Comparison of ENCODE assay signal across 21 cellular contexts in the genomic region with DNA sequence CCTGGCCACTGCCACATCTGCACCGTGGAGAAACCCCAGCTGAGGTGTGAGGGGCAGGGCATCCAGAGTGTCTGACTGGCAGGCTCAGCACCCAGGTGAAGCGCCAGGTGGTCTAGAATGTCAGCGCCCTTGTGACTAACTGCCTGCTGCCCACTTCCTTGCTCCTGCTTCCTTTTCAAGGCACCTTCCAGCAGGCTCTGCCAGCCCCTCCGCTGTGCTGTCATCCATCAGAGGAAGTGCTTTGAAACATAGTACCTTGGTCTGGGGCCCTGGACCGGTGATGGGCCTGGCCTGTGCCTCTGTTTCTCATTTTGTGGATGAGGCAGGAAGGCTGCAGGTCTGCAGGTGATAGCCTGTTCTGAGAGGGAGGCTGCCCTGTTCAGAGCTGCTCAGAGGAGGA. TPM values are rescaled to one million over a fixed set of nuclear protein-coding genes. Genes with fewer than 3 reads are reported as not detected.
DNase-seq lines count a peak whose midpoint lies in the region; ATAC-seq, FAIRE-seq and TF ChIP-seq lines count a peak whose summit lies in the region.
"Had no signal": no experiment of that assay in that cellular context is flagged by ENCODE, and none has a peak within 500 bp of the region (broad histone marks: within the 10 kb centered on the region; RNA-seq: fewer than 3 reads in every experiment).

No MANE protein-coding gene starts in this region.

- POLR2A ChIA-PET in endothelial cell of umbilical vein (lab: Charles Lee): interaction anchor here (0.6 kb wide), 1 partner anchor 22 kb away, joined by 3 read pairs; no protein-coding TSS in a partner anchor

- peak overlapping the region; percentile 31 for H3K4me3 ChIP-seq in Jurkat, Clone E6-1 (ENCODE audit: low read length)
- H3K4me3 ChIP-seq in endothelial cell of umbilical vein (replicated peaks in 1 of 3; ENCODE audit: insufficient read depth in 1 of 3, low read depth in 1 of 3, low read length in 3 of 3): no peak overlapping the region
- no peak overlapping the region for H3K4me3 ChIP-seq in skeletal muscle tissue (ENCODE audit: low read length in 3 of 3)
- H3K4me3 ChIP-seq: adrenal gland, SJSA1 had no signal

- peak; percentile 58 for DNase-seq in activated CD8-positive, alpha-beta memory T cell treated with anti-CD3 and anti-CD28 coated beads, Interleukin-2, amount 10 ng/mL, durations not matched to agents 7 days and 5 days
- no peak for DNase-seq in activated CD8-positive, alpha-beta memory T cell treated with anti-CD3 and anti-CD28 coated beads for 24 hours
- DNase-seq in Jurkat, Clone E6-1 (ENCODE audit: low read depth, low spot score): peak; percentile 80
- no peak for DNase-seq in endothelial cell of umbilical vein (ENCODE audit: low read depth, low spot score)
- DNase-seq in AML-193 (lab: John Stamatoyannopoulos, UW): no peak
- no peak for DNase-seq in stimulated activated naive CD4-positive, alpha-beta T cell (lab: John Stamatoyannopoulos, UW)
- DNase-seq: ACHN; activated CD4-positive, alpha-beta T cell treated with anti-CD3 and anti-CD28 coated beads, Interleukin-2, amount 50 U/mL, for 1 hour; activated T-cell treated with anti-CD3 and anti-CD28 coated beads, Interleukin-2, amount 50 U/mL, for 4 hours; adrenal gland; cerebellar nuclear complex; foreskin melanocyte; GF-D8; mammary epithelial cell; natural killer cell; NCI-H446; stimulated activated CD4-positive, alpha-beta T cell treated with anti-CD3 and anti-CD28 coated beads, Interleukin-15, amount 100 ng/mL, for 24 hours had no signal

- peaks cover 0 to 5% of the 10 kb centered on the region in 2 experiments for H3K36me3 ChIP-seq in endothelial cell of umbilical vein (ENCODE audit: control insufficient read depth in 2 of 2, extremely low read depth in 1 of 2, insufficient read depth in 2 of 2, low read length in 2 of 2)
- no peaks in the 10 kb centered on the region for H3K36me3 ChIP-seq in skeletal muscle tissue (ENCODE audit: control insufficient read depth in 3 of 3, insufficient read depth in 3 of 3, low read length in 3 of 3)
- H3K36me3 ChIP-seq: adrenal gland, SJSA1 had no signal

- H3K9ac ChIP-seq in endothelial cell of umbilical vein (replicated peaks; ENCODE audit: extremely low read depth, insufficient read depth, low read length) (no peak overlapping the region), skeletal muscle tissue (ENCODE audit: low read depth in 1 of 3, low read length in 3 of 3) (no peak overlapping the region)

- H3K4me2 ChIP-seq in endothelial cell of umbilical vein (ENCODE audit: insufficient read depth, low read length): no peak overlapping the region

- TF ChIP-seq CTCF in endothelial cell of umbilical vein (IDR thresholded peaks at IDR 0.05; ENCODE audit: extremely low read depth in 1 of 2, insufficient read depth in 1 of 2, low read depth in 1 of 2, low read length in 2 of 2): no peak

- no peaks in the 10 kb centered on the region for H3K36me3 Mint-ChIP-seq in activated CD8-positive, alpha-beta memory T cell treated with anti-CD3 and anti-CD28 coated beads, Interleukin-2, amount 10 ng/mL, durations not matched to agents 7 days and 5 days
- H3K36me3 Mint-ChIP-seq: natural killer cell had no signal

- H3K27ac ChIP-seq in endothelial cell of umbilical vein (ENCODE audit: insufficient read depth, low read depth, low read length) (no peak overlapping the region), skeletal muscle tissue (ENCODE audit: low read depth, low read length) (peak overlapping the region; percentile 25)
- H3K27ac ChIP-seq: SJSA1 had no signal

- dilution Hi-C loops in endothelial cell of umbilical vein (cut with MboI; ENCODE audit: extremely low pct_ligation_motif_present, low sequenced_read_pairs): no loop called here

- H3K9me3 Mint-ChIP-seq in activated CD8-positive, alpha-beta memory T cell treated with anti-CD3 and anti-CD28 coated beads, Interleukin-2, amount 10 ng/mL, durations not matched to agents 7 days and 5 days (ENCODE audit: low read depth): no peaks in the 10 kb centered on the region
- H3K9me3 Mint-ChIP-seq: activated T-cell treated with anti-CD3 and anti-CD28 coated beads, Interleukin-2, amount 50 U/mL, for 4 hours; natural killer cell had no signal

- H4K20me1 ChIP-seq in endothelial cell of umbilical vein (replicated peaks; ENCODE audit: control insufficient read depth, extremely low read depth, insufficient read depth, low read length): no peaks in the 10 kb centered on the region

- peak; percentile 55 for FAIRE-seq in endothelial cell of umbilical vein (lab: Jason Lieb, UNC)

- peak overlapping the region; percentile 58 for H3K27ac Mint-ChIP-seq in activated CD8-positive, alpha-beta memory T cell treated with anti-CD3 and anti-CD28 coated beads, Interleukin-2, amount 10 ng/mL, durations not matched to agents 7 days and 5 days
- H3K27ac Mint-ChIP-seq: natural killer cell had no signal

- CTCF ChIA-PET in activated CD8-positive, alpha-beta memory T cell treated with anti-CD3 and anti-CD28 coated beads, Interleukin-2, amount 10 ng/mL, durations not matched to agents 7 days and 5 days (lab: Charles Lee): interaction anchor here (0.8 to 2.1 kb wide), 2 partner anchors 18 to 83 kb away, joined by 4 to 9 read pairs; no protein-coding TSS in a partner anchor
- CTCF ChIA-PET in endothelial cell of umbilical vein (lab: Charles Lee): interaction anchor here (0.8 to 1.5 kb wide), 4 partner anchors 10 to 75 kb away, joined by 3 to 6 read pairs (median 4); no protein-coding TSS in a partner anchor

- no peak overlapping the region for H3K4me3 Mint-ChIP-seq in activated CD8-positive, alpha-beta memory T cell treated with anti-CD3 and anti-CD28 coated beads, Interleukin-2, amount 10 ng/mL, durations not matched to agents 7 days and 5 days
- H3K4me3 Mint-ChIP-seq: activated T-cell treated with anti-CD3 and anti-CD28 coated beads, Interleukin-2, amount 50 U/mL, for 4 hours; natural killer cell had no signal

- H2AFZ ChIP-seq in endothelial cell of umbilical vein (ENCODE audit: low read depth, low read length): no peak overlapping the region

- H3K27me3 ChIP-seq in endothelial cell of umbilical vein (ENCODE audit: control insufficient read depth in 2 of 2, insufficient read depth in 2 of 2, low read length in 2 of 2) (no peaks in the 10 kb centered on the region), skeletal muscle tissue (ENCODE audit: control insufficient read depth in 3 of 3, insufficient read depth in 3 of 3, low read length in 3 of 3) (peaks cover 52 to 61% (median 53%) of the 10 kb centered on the region in 3 donors)

- ATAC-seq in activated CD8-positive, alpha-beta memory T cell treated with anti-CD3 and anti-CD28 coated beads, Interleukin-2, amount 10 ng/mL, durations not matched to agents 7 days and 5 days: peak; percentile 43
- no peak for ATAC-seq in HG02571 (IDR thresholded peaks at IDR 0.05; ENCODE audit: unreplicated experiment)
- ATAC-seq: natural killer cell had no signal

- H3K9me3 ChIP-seq in endothelial cell of umbilical vein (replicated peaks; ENCODE audit: control insufficient read depth, insufficient read depth, low read length): no peaks in the 10 kb centered on the region
- H3K9me3 ChIP-seq in skeletal muscle tissue (ENCODE audit: control insufficient read depth in 3 of 3, low read length in 3 of 3): no peaks in the 10 kb centered on the region
- H3K9me3 ChIP-seq: adrenal gland, SJSA1 had no signal

- H3K4me1 ChIP-seq in endothelial cell of umbilical vein (ENCODE audit: control insufficient read depth, extremely low read depth, insufficient read depth, low read length) (peaks cover 40% of the 10 kb centered on the region), skeletal muscle tissue (ENCODE audit: control insufficient read depth in 3 of 3, insufficient read depth in 3 of 3, low read length in 3 of 3) (peaks cover 38 to 62% (median 57%) of the 10 kb centered on the region in 3 donors)

- peaks cover 8% of the 10 kb centered on the region for H3K79me2 ChIP-seq in endothelial cell of umbilical vein (ENCODE audit: control insufficient read depth, insufficient read depth, low read length)

- no peak for TF ChIP-seq POLR2A in endothelial cell of umbilical vein (IDR thresholded peaks at IDR 0.05; ENCODE audit: low read depth, low read length)

- intact Hi-C loops in endothelial cell of umbilical vein (cut with micrococcal nuclease): loop anchor here (2.0 kb wide), 1 partner anchor 15 kb away; no protein-coding TSS in a partner anchor

- H3K27me3 Mint-ChIP-seq in activated CD8-positive, alpha-beta memory T cell treated with anti-CD3 and anti-CD28 coated beads, Interleukin-2, amount 10 ng/mL, durations not matched to agents 7 days and 5 days: peaks cover 32% of the 10 kb centered on the region

- peaks cover 64% of the 10 kb centered on the region for H3K4me1 Mint-ChIP-seq in activated CD8-positive, alpha-beta memory T cell treated with anti-CD3 and anti-CD28 coated beads, Interleukin-2, amount 10 ng/mL, durations not matched to agents 7 days and 5 days

- H3K9me1 ChIP-seq in endothelial cell of umbilical vein (replicated peaks; ENCODE audit: control insufficient read depth, extremely low read depth, insufficient read depth, low read length): no peaks in the 10 kb centered on the region

- no TSS peak for BruUV-seq in endothelial cell of umbilical vein (replicated peaks; lab: Mats Ljungman, UMichigan)

RNA-seq across cellular contexts. Expression of gene SPNS2, which starts 5.5 kb away (rescaled TPM):
- 1 to 10 TPM; 1.1 to 1.9 TPM for total RNA-seq in activated CD8-positive, alpha-beta memory T cell treated with anti-CD3 and anti-CD28 coated beads, Interleukin-2, amount 10 ng/mL, durations not matched to agents 7 days and 5 days
- 5.2 TPM for polyA plus RNA-seq in Jurkat, Clone E6-1 (2012; ENCODE audit: insufficient read depth, insufficient read length)
- total RNA-seq in endothelial cell of umbilical vein (56.6 and 77.3 TPM in 2 replicates), skeletal muscle tissue (2.6 TPM)
- 70.2 and 77.3 TPM in 2 replicates for polyA plus RNA-seq in endothelial cell of umbilical vein
- 47.5 and 59.9 TPM in 2 replicates for polyA plus RNA-seq in endothelial cell of umbilical vein (2011; cell fraction: cytosol; rRNA removed)
- polyA plus RNA-seq in endothelial cell of umbilical vein (2011; cell fraction: nucleus; rRNA removed): 70.4 and 94.6 TPM in 2 replicates
- polyA plus RNA-seq in endothelial cell of umbilical vein (2012): 16.2 and 28.4 TPM in 2 replicates
- 46.1 and 59.7 TPM in 2 replicates for polyA minus RNA-seq in endothelial cell of umbilical vein
- not detected for polyA minus RNA-seq in endothelial cell of umbilical vein (2011; cell fraction: cytosol; rRNA and poly(A)+ RNA removed)
- polyA minus RNA-seq in endothelial cell of umbilical vein (2011; cell fraction: nucleus; rRNA and poly(A)+ RNA removed): 21.3 and 41.6 TPM in 2 replicates
- polyA plus RNA-seq: mammary epithelial cell had no signal

RNA-seq across cellular contexts. Expression of gene MYBBP1A, which starts 51.0 kb away (rescaled TPM):
- 10 to 100 TPM; 72.4 to 94.3 TPM for total RNA-seq in activated CD8-positive, alpha-beta memory T cell treated with anti-CD3 and anti-CD28 coated beads, Interleukin-2, amount 10 ng/mL, durations not matched to agents 7 days and 5 days
- 91.3 TPM for polyA plus RNA-seq in Jurkat, Clone E6-1 (2012; ENCODE audit: insufficient read depth, insufficient read length)
- total RNA-seq in endothelial cell of umbilical vein: 78.1 and 79.2 TPM in 2 replicates
- 26.8 and 29.3 TPM in 2 replicates for polyA plus RNA-seq in endothelial cell of umbilical vein
- 23.1 and 28.2 TPM in 2 replicates for polyA plus RNA-seq in endothelial cell of umbilical vein (2011; cell fraction: cytosol; rRNA removed)
- polyA plus RNA-seq in endothelial cell of umbilical vein (2011; cell fraction: nucleus; rRNA removed): 109 and 111 TPM in 2 replicates
- polyA plus RNA-seq in endothelial cell of umbilical vein (2012): 54.2 and 58.6 TPM in 2 replicates
- 36.6 and 55.5 TPM in 2 replicates for polyA minus RNA-seq in endothelial cell of umbilical vein
- polyA minus RNA-seq in endothelial cell of umbilical vein (2011; cell fraction: cytosol; rRNA and poly(A)+ RNA removed): 65.2 TPM
- polyA minus RNA-seq in endothelial cell of umbilical vein (2011; cell fraction: nucleus; rRNA and poly(A)+ RNA removed): 43.8 and 58.8 TPM in 2 replicates
- 30.3 TPM for total RNA-seq in skeletal muscle tissue

RNA-seq across cellular contexts. Expression of gene GGT6, which starts 56.2 kb away (rescaled TPM):
- total RNA-seq in activated CD8-positive, alpha-beta memory T cell treated with anti-CD3 and anti-CD28 coated beads, Interleukin-2, amount 10 ng/mL, durations not matched to agents 7 days and 5 days: not detected
- not detected for polyA plus RNA-seq in Jurkat, Clone E6-1 (2012; ENCODE audit: insufficient read depth, insufficient read length)
- total RNA-seq in endothelial cell of umbilical vein (not detected in 2 replicates), skeletal muscle tissue (not detected)
- not detected in 2 replicates for polyA plus RNA-seq in endothelial cell of umbilical vein
- polyA plus RNA-seq in endothelial cell of umbilical vein (2011; cell fraction: cytosol; rRNA removed): not detected in 2 replicates
- not detected in 2 replicates for polyA plus RNA-seq in endothelial cell of umbilical vein (2011; cell fraction: nucleus; rRNA removed)
- not detected in 2 replicates for polyA plus RNA-seq in endothelial cell of umbilical vein (2012)
- not detected in 2 replicates for polyA minus RNA-seq in endothelial cell of umbilical vein
- polyA minus RNA-seq in endothelial cell of umbilical vein (2011; cell fraction: cytosol; rRNA and poly(A)+ RNA removed): not detected
- not detected in 2 replicates for polyA minus RNA-seq in endothelial cell of umbilical vein (2011; cell fraction: nucleus; rRNA and poly(A)+ RNA removed)
- total RNA-seq: activated T-cell treated with anti-CD3 and anti-CD28 coated beads, Interleukin-2, amount 50 U/mL, for 4 hours; natural killer cell; pulmonary artery endothelial cell; SJSA1 had no signal

Comparison
In these comparisons a context has a peak if more than half of its experiments do, and no peak if none do; other contexts are left out.
1. DNase-seq: peak in activated CD8-positive, alpha-beta memory T cell treated with anti-CD3 and anti-CD28 coated beads, Interleukin-2, amount 10 ng/mL, durations not matched to agents 7 days and 5 days (single experiment) and Jurkat, Clone E6-1 (single experiment); none in activated CD8-positive, alpha-beta memory T cell treated with anti-CD3 and anti-CD28 coated beads for 24 hours (single experiment), endothelial cell of umbilical vein (single experiment), AML-193 (0 of 2) and stimulated activated naive CD4-positive, alpha-beta T cell (0 of 6).
2. RNA of gene SPNS2, which starts 5.5 kb away (total RNA-seq): 56.6 to 77.3 TPM in endothelial cell of umbilical vein; 2.6 TPM in skeletal muscle tissue (single experiment) and 1.1 to 1.9 TPM in activated CD8-positive, alpha-beta memory T cell treated with anti-CD3 and anti-CD28 coated beads, Interleukin-2, amount 10 ng/mL, durations not matched to agents 7 days and 5 days; every median in the first group is over 10 times any median in the second.